In the genomic region with DNA sequence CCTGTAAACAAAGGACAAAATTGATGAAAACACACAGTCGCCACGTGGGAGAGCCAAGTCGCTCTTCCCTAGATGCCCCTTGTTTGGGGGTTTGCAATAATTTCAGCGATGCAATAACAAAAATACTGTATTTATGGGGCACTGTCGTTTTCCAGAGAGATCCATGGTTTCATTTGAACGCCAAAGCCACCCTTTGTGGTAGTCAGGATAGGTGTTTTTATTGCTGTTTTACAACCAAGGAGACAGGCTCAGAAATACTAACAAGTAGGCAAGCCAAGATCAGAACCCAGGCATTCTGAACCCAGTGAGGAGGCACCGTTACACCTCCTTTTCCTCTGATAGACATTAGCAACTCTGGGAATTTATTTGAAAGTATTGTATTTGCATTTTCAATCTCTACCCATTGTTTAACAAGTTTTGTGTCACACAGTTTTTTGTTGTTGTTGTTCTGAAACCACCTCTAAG, we compare ENCODE assay signal across 8 cellular contexts. TPM values are rescaled to one million over a fixed set of nuclear protein-coding genes. Genes with fewer than 3 reads are reported as not detected.
DNase-seq lines count a peak whose midpoint lies in the region; ATAC-seq, FAIRE-seq and TF ChIP-seq lines count a peak whose summit lies in the region.

No MANE protein-coding gene starts in this region.

- peak overlapping the region; percentile 97 for H3K4me3 ChIP-seq in RWPE2 (ENCODE audit: severe bottlenecking)
- peak overlapping the region; percentile 67 to 95 (median 88) for H3K4me3 ChIP-seq in esophagus squamous epithelium

- H3K36me3 ChIP-seq in RWPE2 (ENCODE audit: low read depth), result no peaks in the 10 kb centered on the region
- no peaks in the 10 kb centered on the region for H3K36me3 ChIP-seq in esophagus squamous epithelium

- DNase-seq in GM12891 (ENCODE audit: insufficient read length, low spot score) (no peak), RWPE2 (ENCODE audit: low spot score) (no peak), esophagus squamous epithelium (lab: John Stamatoyannopoulos, UW) (no peak), putamen (ENCODE audit: low spot score) (peak; percentile 16), activated gamma-delta T cell (lab: John Stamatoyannopoulos, UW) (no peak), DMS 273 treated with DMSO at 0.1 percent for 48 hours (lab: John Stamatoyannopoulos, UW) (no peak)
- no peak for DNase-seq in activated CD4-positive, CD25-positive, alpha-beta regulatory T cell (lab: John Stamatoyannopoulos, UW)

- no peak for TF ChIP-seq CTCF in RWPE2 (IDR thresholded peaks at IDR 0.05; ENCODE audit: poor library complexity, severe bottlenecking)
- no peak for TF ChIP-seq CTCF in esophagus squamous epithelium (IDR thresholded peaks at IDR 0.05)

- peak; percentile 51 for FAIRE-seq in GM12891 (lab: Jason Lieb, UNC)

- H3K4me1 ChIP-seq in RWPE2 (ENCODE audit: insufficient read depth, poor library complexity, severe bottlenecking) (peaks cover 26% of the 10 kb centered on the region), esophagus squamous epithelium (peaks cover 5 to 40% (median 18%) of the 10 kb centered on the region in 3 donors)

- H3K27ac ChIP-seq in RWPE2 (ENCODE audit: poor library complexity, severe bottlenecking) (peak overlapping the region; percentile 82), esophagus squamous epithelium (peak overlapping the region; percentile 92 to 99 (median 98))

- ATAC-seq in RWPE2 (ENCODE audit: low read depth) (no peak), GM19455 (IDR thresholded peaks at IDR 0.05; ENCODE audit: unreplicated experiment) (no peak)

- WGBS in esophagus squamous epithelium, 2 donors, result 5 to 8% methylated on average over 7 of the region's 7 CpGs

- intact Hi-C loops in esophagus squamous epithelium (cut with DNase I), result no loop called here

- TF ChIP-seq POLR2A in GM12891 (IDR thresholded peaks at IDR 0.05; ENCODE audit: low read depth, low read length), result no peak
- TF ChIP-seq POLR2A in esophagus squamous epithelium (IDR thresholded peaks at IDR 0.05), result no peak

- H3K9me3 ChIP-seq in RWPE2 (ENCODE audit: severe bottlenecking) (no peaks in the 10 kb centered on the region), esophagus squamous epithelium (no peaks in the 10 kb centered on the region)

- H3K27me3 ChIP-seq in RWPE2 (ENCODE audit: insufficient read depth, poor library complexity, severe bottlenecking) (no peaks in the 10 kb centered on the region), esophagus squamous epithelium (no peaks in the 10 kb centered on the region)

TF ChIP-seq in GM12891, 5 proteins besides CTCF, POLR2A, EP300 and RAD21:
- TF ChIP-seq SPI1 (IDR thresholded peaks at IDR 0.05; ENCODE audit: low read depth, low read length), result no peak

RNA-seq across cellular contexts. Expression of gene BTBD7, which starts 0.8 kb away (rescaled TPM):
- polyA plus RNA-seq in GM12891 (2012; ENCODE audit: low read depth, missing spikeins), result 4.5 TPM
- 10 to 100 TPM; 17.9 to 30.5 (median 20.9) TPM for total RNA-seq in esophagus squamous epithelium

RNA-seq across cellular contexts. Expression of gene COX8C, which starts 13.3 kb away (rescaled TPM):
- not detected for polyA plus RNA-seq in GM12891 (2012; ENCODE audit: low read depth, missing spikeins)
- not detected for total RNA-seq in esophagus squamous epithelium
